ENCODE assay signal across 14 cellular contexts in genomic region chr19:3697671-3698385, GRCh38. TPM values are rescaled to one million over a fixed set of nuclear protein-coding genes. Genes with fewer than 3 reads are reported as not detected.
A peak's percentile ranks its signal among the peaks of the same experiment; 100 is the strongest.
DNase-seq lines count a peak whose midpoint lies in the region; ATAC-seq and TF ChIP-seq lines count a peak whose summit lies in the region.
"Had no signal": no experiment of that assay in that cellular context is flagged by ENCODE, and none has a peak within 500 bp of the region (broad histone marks: within the 10 kb centered on the region; RNA-seq: fewer than 3 reads in every experiment).

No MANE protein-coding gene starts in this region.

- H3K79me1 ChIP-seq in IMR-90 (ENCODE audit: low read depth in 1 of 2, low read length in 2 of 2) (peaks cover 0 to 51% of the 10 kb centered on the region in 2 experiments; a peak in 3 of 4 replicates), trophoblast cell (ENCODE audit: low read length) (peaks cover 9% of the 10 kb centered on the region)

- H2BK5ac ChIP-seq in IMR-90 (ENCODE audit: low read depth, low read length, poor library complexity, severe bottlenecking) (no peak overlapping the region), trophoblast cell (ENCODE audit: low read depth, low read length, poor library complexity) (no peak overlapping the region)

- peaks cover 0 to 7% (median 0%) of the 10 kb centered on the region in 3 donors for H3K36me3 Mint-ChIP-seq in CD8-positive, alpha-beta memory T cell
- peaks cover 9% of the 10 kb centered on the region for H3K36me3 Mint-ChIP-seq in endodermal cell (ENCODE audit: low read depth)

- H3K14ac ChIP-seq in IMR-90 (replicated peaks; ENCODE audit: low read depth, low read length) (no peak overlapping the region), trophoblast cell (ENCODE audit: low read length) (no peak overlapping the region)

- POLR2A ChIA-PET in CD8-positive, alpha-beta memory T cell (lab: Charles Lee) = no interaction called here
- POLR2A ChIA-PET in IMR-90 (lab: Charles Lee; ENCODE audit: unreplicated experiment) = no interaction called here

- H3K9ac ChIP-seq in IMR-90 (ENCODE audit: low read depth, low read length) = no peak overlapping the region
- H3K9ac ChIP-seq in endodermal cell (ENCODE audit: extremely low read depth, low read length, poor library complexity, severe bottlenecking) = no peak overlapping the region
- H3K9ac ChIP-seq in trophoblast cell (ENCODE audit: low read length) = no peak overlapping the region

- no TSS peak for BruUV-seq in IMR-90 (replicated peaks; lab: Mats Ljungman, UMichigan)

- no peak overlapping the region for H2AFZ ChIP-seq in IMR-90 (replicated peaks; ENCODE audit: low read length, poor library complexity)
- H2AFZ ChIP-seq in trophoblast cell (ENCODE audit: insufficient read depth, low read length, poor library complexity) = no peak overlapping the region

- 98% methylated on average over 8 of the region's 43 CpGs; no CpG with 5 or more reads in 1 of the 2 experiments for WGBS in IMR-90 (ENCODE audit: extremely low coverage in 2 of 2, insufficient read length in 1 of 2), 2 experiments
- 93 to 94% methylated on average over 36 to 43 of the region's 43 CpGs for WGBS in endodermal cell (ENCODE audit: insufficient coverage in 1 of 2, insufficient read length in 1 of 2), 2 experiments
- WGBS in trophoblast cell (ENCODE audit: extremely low coverage, insufficient coverage, insufficient read length) = no CpG with 5 or more reads among the region's 43 CpGs

- H2BK120ac ChIP-seq in IMR-90 (ENCODE audit: low read depth, low read length) (no peak overlapping the region), trophoblast cell (ENCODE audit: insufficient read depth, low read length, poor library complexity) (no peak overlapping the region)

- peaks cover 12 to 47% (median 21%) of the 10 kb centered on the region in 3 donors for H3K4me1 Mint-ChIP-seq in CD8-positive, alpha-beta memory T cell
- H3K4me1 Mint-ChIP-seq in endodermal cell = no peaks in the 10 kb centered on the region

- no peak overlapping the region for H4K5ac ChIP-seq in IMR-90 (ENCODE audit: low read depth, low read length)

- dilution Hi-C loops in IMR-90 (cut with HindIII; ENCODE audit: low sequenced_read_pairs, unreplicated experiment) = no loop called here

- H3K9me3 ChIP-seq in CD8-positive, alpha-beta memory T cell (ENCODE audit: low read length) = no peaks in the 10 kb centered on the region
- H3K9me3 ChIP-seq in IMR-90 (ENCODE audit: control insufficient read depth, insufficient read depth, low read length) = no peaks in the 10 kb centered on the region
- H3K9me3 ChIP-seq in endodermal cell (ENCODE audit: control insufficient read depth, low read length) = no peaks in the 10 kb centered on the region
- peaks cover 2% of the 10 kb centered on the region for H3K9me3 ChIP-seq in trophoblast cell (ENCODE audit: insufficient read depth, low read depth, low read length)
- H3K9me3 ChIP-seq in SJCRH30 (replicated peaks) = no peaks in the 10 kb centered on the region
- H3K9me3 ChIP-seq in mucosa of descending colon = no peaks in the 10 kb centered on the region

- no peak for TF ChIP-seq CTCF in IMR-90 (conservative IDR thresholded peaks at IDR 0.05; ENCODE audit: low read depth, low read length)
- TF ChIP-seq CTCF in endodermal cell (conservative IDR thresholded peaks at IDR 0.05) = no peak
- no peak for TF ChIP-seq CTCF in mucosa of descending colon (IDR thresholded peaks at IDR 0.05)

- 0 out of 2 replicates have a peak, but pooled peaks cover 9% of the 10 kb centered on the region for H3K9me1 ChIP-seq in IMR-90 (ENCODE audit: insufficient read depth, low read length)

- H4K12ac ChIP-seq in trophoblast cell (ENCODE audit: low read depth, low read length) = no peak overlapping the region

- H3K23ac ChIP-seq in IMR-90 (ENCODE audit: low read depth, low read length) (no peak overlapping the region), trophoblast cell (ENCODE audit: low read length) (no peak overlapping the region)

- H3K79me2 ChIP-seq in trophoblast cell (ENCODE audit: control insufficient read depth, insufficient read depth, low read length, poor library complexity) = peaks cover 17% of the 10 kb centered on the region

- no peak overlapping the region for H2BK20ac ChIP-seq in IMR-90 (ENCODE audit: low read depth, low read length)

- no peaks in the 10 kb centered on the region for H3K9me3 Mint-ChIP-seq in CD8-positive, alpha-beta memory T cell
- no peaks in the 10 kb centered on the region for H3K9me3 Mint-ChIP-seq in endodermal cell

- peak in 1 of 5 donors; percentile 42 for DNase-seq in CD8-positive, alpha-beta memory T cell
- DNase-seq in IMR-90 = no peak
- no peak for DNase-seq in endodermal cell
- no peak for DNase-seq in trophoblast cell
- no peak for DNase-seq in SJCRH30
- DNase-seq in mucosa of descending colon = no peak
- no peak for DNase-seq in NCI-H1092 (lab: John Stamatoyannopoulos, UW)
- DNase-seq in NOMO-1 treated with dmso at 0.1 percent for 144 hours (lab: John Stamatoyannopoulos, UW; ENCODE audit: unreplicated experiment) = no peak
- DNase-seq: activated CD8-positive, alpha-beta memory T cell treated with anti-CD3 and anti-CD28 coated beads, Interleukin-2, amount 50 U/mL, for 4 hours; HCEC 1CT; NCI-H82; stimulated activated CD8-positive, alpha-beta memory T cell treated with anti-CD3 and anti-CD28 coated beads, Interleukin-4, amount 100 ng/mL, for 48 hours had no signal

- peak overlapping the region; percentile 56 to 87 (median 75) for H3K4me3 Mint-ChIP-seq in CD8-positive, alpha-beta memory T cell
- H3K4me3 Mint-ChIP-seq in endodermal cell = peak overlapping the region; percentile 79

- H3K4ac ChIP-seq in IMR-90 (ENCODE audit: low read depth, low read length) (0 out of 2 replicates have a peak overlapping the region, but pooled peaks have one; percentile 29), trophoblast cell (ENCODE audit: low read depth, low read length) (peak overlapping the region; percentile 24)

- in situ Hi-C loops in IMR-90 (cut with MboI; ENCODE audit: low sequenced_read_pairs) = no loop called here

- H3K4me1 ChIP-seq in CD8-positive, alpha-beta memory T cell (ENCODE audit: insufficient read depth, low read length) = peaks cover 9% of the 10 kb centered on the region
- peaks cover 8% of the 10 kb centered on the region; the same call in 1 of the 2 replicates for H3K4me1 ChIP-seq in IMR-90 (ENCODE audit: control insufficient read depth, insufficient read depth, low read length)
- no peaks in the 10 kb centered on the region for H3K4me1 ChIP-seq in endodermal cell (ENCODE audit: control insufficient read depth, insufficient read depth, low read length)
- peaks cover 7 to 9% of the 10 kb centered on the region in 2 experiments for H3K4me1 ChIP-seq in trophoblast cell (ENCODE audit: control insufficient read depth in 1 of 2, insufficient read depth in 2 of 2, low read length in 2 of 2)
- peaks cover 3% of the 10 kb centered on the region for H3K4me1 ChIP-seq in SJCRH30
- H3K4me1 ChIP-seq in mucosa of descending colon (ENCODE audit: low read depth) = peaks cover 4% of the 10 kb centered on the region

- H4K8ac ChIP-seq in IMR-90 (ENCODE audit: low read depth in 2 of 2, low read length in 2 of 2) (no peak overlapping the region), trophoblast cell (ENCODE audit: low read depth, low read length) (no peak overlapping the region)

- no peak overlapping the region for H2BK12ac ChIP-seq in trophoblast cell (ENCODE audit: low read length)

- H3K27me3 ChIP-seq in CD8-positive, alpha-beta memory T cell (ENCODE audit: insufficient read depth, low read length, poor library complexity, severe bottlenecking) = no peaks in the 10 kb centered on the region
- no peaks in the 10 kb centered on the region for H3K27me3 ChIP-seq in IMR-90 (ENCODE audit: control insufficient read depth, insufficient read depth, low read length)
- no peaks in the 10 kb centered on the region for H3K27me3 ChIP-seq in endodermal cell (ENCODE audit: control insufficient read depth, insufficient read depth, low read length, poor library complexity, severe bottlenecking)
- no peaks in the 10 kb centered on the region for H3K27me3 ChIP-seq in trophoblast cell (ENCODE audit: insufficient read depth, low read length)
- H3K27me3 ChIP-seq in SJCRH30 = no peaks in the 10 kb centered on the region

- peak overlapping the region in 3 of 8 donors; percentile 47 to 85 (median 70) for H3K27ac Mint-ChIP-seq in CD8-positive, alpha-beta memory T cell
- H3K27ac Mint-ChIP-seq in endodermal cell = no peak overlapping the region

- H4K20me1 ChIP-seq in IMR-90 (ENCODE audit: insufficient read depth, low read length) = peaks cover 65% of the 10 kb centered on the region

- H3K36me3 ChIP-seq in CD8-positive, alpha-beta memory T cell (ENCODE audit: insufficient read depth, low read length) = no peaks in the 10 kb centered on the region
- H3K36me3 ChIP-seq in IMR-90 (ENCODE audit: control insufficient read depth, insufficient read depth, low read length) (peaks cover 3% of the 10 kb centered on the region; the same call in 1 of the 2 replicates), endodermal cell (ENCODE audit: control insufficient read depth, insufficient read depth, low read length) (no peaks in the 10 kb centered on the region), trophoblast cell (ENCODE audit: control insufficient read depth in 1 of 2, insufficient read depth in 2 of 2, low read length in 2 of 2) (peaks cover 6 to 12% of the 10 kb centered on the region in 2 experiments), SJCRH30 (no peaks in the 10 kb centered on the region), mucosa of descending colon (ENCODE audit: low read depth) (no peaks in the 10 kb centered on the region)

- TF ChIP-seq RAD21 in IMR-90 (IDR thresholded peaks at IDR 0.05; ENCODE audit: low read length) = no peak

- ATAC-seq in IMR-90 (ENCODE audit: low read depth) (no peak), mucosa of descending colon (no peak)

- H3K18ac ChIP-seq in IMR-90 (ENCODE audit: low read depth, low read length) = no peak overlapping the region
- H3K18ac ChIP-seq in trophoblast cell (ENCODE audit: low read length) = no peak overlapping the region

- no peak overlapping the region for H3K56ac ChIP-seq in IMR-90 (ENCODE audit: extremely low read depth, insufficient read depth, low read length)

- H4K91ac ChIP-seq in IMR-90 (ENCODE audit: insufficient read depth, low read depth, low read length) = no peak overlapping the region
- H4K91ac ChIP-seq in trophoblast cell (ENCODE audit: low read depth, low read length) = no peak overlapping the region

- H3K4me2 ChIP-seq in IMR-90 (ENCODE audit: low read depth, low read length) (no peak overlapping the region), trophoblast cell (ENCODE audit: low read length) (no peak overlapping the region)

- CTCF ChIA-PET in CD8-positive, alpha-beta memory T cell (lab: Charles Lee) = interaction anchor here (1.0 to 1.9 kb wide), 6 partner anchors 8 to 85 kb away, joined by 3 to 6 read pairs (median 4); no protein-coding TSS in a partner anchor
- CTCF ChIA-PET in IMR-90 (lab: Yijun Ruan, JAX) = no interaction called here

- no peak for TF ChIP-seq POLR2A in IMR-90 (IDR thresholded peaks at IDR 0.05; ENCODE audit: low read depth, low read length)

- H3K27me3 Mint-ChIP-seq in CD8-positive, alpha-beta memory T cell = no peaks in the 10 kb centered on the region
- no peaks in the 10 kb centered on the region for H3K27me3 Mint-ChIP-seq in endodermal cell (ENCODE audit: insufficient read depth)

- peak overlapping the region; percentile 15 for H2AK9ac ChIP-seq in IMR-90 (replicated peaks; ENCODE audit: low read depth, low read length, poor library complexity)

- intact Hi-C loops in IMR-90 (cut with micrococcal nuclease) = loop anchor here (2.0 kb wide), 1 partner anchor 27 kb away; no protein-coding TSS in a partner anchor
- intact Hi-C loops in mucosa of descending colon (cut with DNase I, micrococcal nuclease) = no loop called here

- H2BK15ac ChIP-seq in IMR-90 (ENCODE audit: low read depth, low read length) = no peak overlapping the region

- peak overlapping the region; percentile 78; the same call in 1 of the 2 replicates for H2AK5ac ChIP-seq in IMR-90 (ENCODE audit: low read depth, low read length)
- no peak overlapping the region for H2AK5ac ChIP-seq in trophoblast cell (ENCODE audit: low read length)

- no peak overlapping the region for H3K27ac ChIP-seq in CD8-positive, alpha-beta memory T cell (ENCODE audit: low read depth, low read length)
- H3K27ac ChIP-seq in IMR-90 (ENCODE audit: insufficient read depth, low read length) (no peak overlapping the region), endodermal cell (ENCODE audit: low read depth, low read length) (no peak overlapping the region), trophoblast cell (ENCODE audit: low read depth, low read length) (no peak overlapping the region), SJCRH30 (no peak overlapping the region)

- no peak overlapping the region for H3K4me3 ChIP-seq in CD8-positive, alpha-beta memory T cell (ENCODE audit: low read length)
- H3K4me3 ChIP-seq in IMR-90 (ENCODE audit: insufficient read depth, low read depth, low read length) (no peak overlapping the region), endodermal cell (ENCODE audit: low read length) (no peak overlapping the region), trophoblast cell (ENCODE audit: low read depth, low read length) (no peak overlapping the region), SJCRH30 (no peak overlapping the region), mucosa of descending colon (no peak overlapping the region)

RNA-seq across cellular contexts. Expression of gene PIP5K1C, which starts 2.4 kb away (rescaled TPM):
- 10 to 100 TPM; 26.9 to 27.6 TPM for total RNA-seq in CD8-positive, alpha-beta memory T cell
- 16.0 TPM for polyA plus RNA-seq in CD8-positive, alpha-beta memory T cell
- total RNA-seq in IMR-90 (2012; rRNA removed) (10.8 and 13.6 TPM in 2 replicates), endodermal cell (10 to 100 TPM; 43.5 to 51.5 TPM), mucosa of descending colon (10 to 100 TPM; 23.1 to 95.2 (median 23.2) TPM)
- polyA plus RNA-seq in IMR-90 (2012; rRNA removed) = 23.3 and 28.0 TPM in 2 replicates
- 14.8 and 28.7 TPM in 2 replicates for polyA plus RNA-seq in IMR-90 (2012; cell fraction: cytosol; rRNA removed)
- polyA plus RNA-seq in IMR-90 (2012; cell fraction: nucleus; rRNA removed; ENCODE audit: low replicate concordance) = 21.1 and 41.9 TPM in 2 replicates
- 25.0 TPM for polyA plus RNA-seq in endodermal cell (2013, experiment 1 of 2)
- 23.0 TPM for polyA plus RNA-seq in endodermal cell (2013, experiment 2 of 2)
- 36.1 and 36.6 TPM in 2 replicates for polyA plus RNA-seq in trophoblast cell (2013)
- total RNA-seq in SJCRH30 (2014; rRNA removed; shearing (Covaris generic)) = 11.8 and 12.2 TPM in 2 replicates

RNA-seq across cellular contexts. Expression of gene TJP3, which starts 10.4 kb away (rescaled TPM):
- 1 to 10 TPM; 1.5 to 1.7 TPM for total RNA-seq in CD8-positive, alpha-beta memory T cell
- polyA plus RNA-seq in CD8-positive, alpha-beta memory T cell = 16.2 TPM
- not detected in 2 replicates for total RNA-seq in IMR-90 (2012; rRNA removed)
- polyA plus RNA-seq in IMR-90 (2012; rRNA removed) = not detected in 2 replicates
- 0.03 TPM in 1 of 2 replicates, not detected in the other for polyA plus RNA-seq in IMR-90 (2012; cell fraction: cytosol; rRNA removed)
- not detected in 2 replicates for polyA plus RNA-seq in IMR-90 (2012; cell fraction: nucleus; rRNA removed; ENCODE audit: low replicate concordance)
- 10 to 100 TPM; 15.7 to 25.9 TPM for total RNA-seq in endodermal cell
- 6.2 TPM for polyA plus RNA-seq in endodermal cell (2013, experiment 1 of 2)
- 3.4 TPM for polyA plus RNA-seq in endodermal cell (2013, experiment 2 of 2)
- polyA plus RNA-seq in trophoblast cell (2013) = 117 and 137 TPM in 2 replicates
- total RNA-seq in SJCRH30 (2014; rRNA removed; shearing (Covaris generic)) = not detected in 2 replicates
- total RNA-seq in mucosa of descending colon = 100 to 1,000 TPM; 167 to 357 (median 285) TPM
- total RNA-seq: glomerular endothelial cell, lung microvascular endothelial cell had no signal

Comparison
In these comparisons a context has a peak if more than half of its experiments do, and no peak if none do; other contexts are left out.
1. RNA of gene TJP3, which starts 10.4 kb away (total RNA-seq): 167 to 357 TPM in mucosa of descending colon and 15.7 to 25.9 TPM in endodermal cell; 1.5 to 1.7 TPM in CD8-positive, alpha-beta memory T cell, not detected in IMR-90 and not detected in SJCRH30; every median in the first group is over 4 times any median in the second.